ENCODE assay signal across 23 cellular contexts in the genomic region with DNA sequence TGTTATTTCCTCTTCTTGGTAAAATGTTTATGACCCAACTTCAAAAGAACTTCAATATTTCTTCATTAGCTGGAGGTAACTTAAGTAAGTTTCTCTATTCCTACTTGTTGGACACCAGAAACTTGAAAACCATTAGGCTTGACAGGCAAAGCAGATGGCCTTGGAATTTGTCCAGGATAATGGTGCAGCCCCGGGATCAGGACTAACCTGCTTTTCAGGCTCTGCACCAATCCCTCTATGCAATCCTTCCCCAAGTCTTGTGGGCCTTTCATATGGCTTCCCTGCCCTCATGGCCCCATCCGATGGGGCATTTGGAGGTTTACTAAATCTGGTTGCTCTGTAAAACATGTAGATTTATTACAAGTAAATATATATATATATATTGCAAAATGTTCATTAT.
DNase-seq lines count a peak whose midpoint lies in the region; ATAC-seq and TF ChIP-seq lines count a peak whose summit lies in the region.
"Had no signal": no experiment of that assay in that cellular context is flagged by ENCODE, and none has a peak within 500 bp of the region (broad histone marks: within the 10 kb centered on the region; RNA-seq: fewer than 3 reads in every experiment).

No MANE protein-coding gene starts in this region.

- 0 out of 2 replicates have a peak overlapping the region, but pooled peaks have one; percentile 6 for H3K4me2 ChIP-seq in HCT116 (ENCODE audit: low read length)
- H3K4me2 ChIP-seq: BLaER1 treated with 17β-estradiol and CSF1 and Interleukin-3, amounts not matched to agents 10 nM and 100 nM; KMS-11 had no signal

- H3K27me3 ChIP-seq in Caco-2 (replicated peaks; ENCODE audit: control insufficient read depth, insufficient read depth, low read length) (no peaks in the 10 kb centered on the region), HCT116 (ENCODE audit: insufficient read depth, low read length) (no peaks in the 10 kb centered on the region)
- H3K27me3 ChIP-seq: adrenal gland; BLaER1 treated with 17β-estradiol and CSF1 and Interleukin-3, amounts not matched to agents 10 nM and 100 nM; right atrium auricular region had no signal

- ATAC-seq in HCT116 = no peak
- no peak for ATAC-seq in GM18867 (IDR thresholded peaks at IDR 0.05; ENCODE audit: unreplicated experiment)

- H3K9me3 Mint-ChIP-seq in Caco-2 (ENCODE audit: unreplicated experiment) = peaks cover 18% of the 10 kb centered on the region
- peaks cover 5% of the 10 kb centered on the region for H3K9me3 Mint-ChIP-seq in activated CD4-positive, alpha-beta memory T cell treated with anti-CD3 and anti-CD28 coated beads for 36 hours

- H3K27ac Mint-ChIP-seq in Caco-2 (ENCODE audit: unreplicated experiment) = no peak overlapping the region
- no peak overlapping the region for H3K27ac Mint-ChIP-seq in activated CD4-positive, alpha-beta memory T cell treated with anti-CD3 and anti-CD28 coated beads for 36 hours
- H3K27ac Mint-ChIP-seq: naive B cell had no signal

- H3K9ac ChIP-seq in HCT116 (ENCODE audit: low read length) = no peak overlapping the region
- H3K9ac ChIP-seq: BLaER1 treated with 17β-estradiol and CSF1 and Interleukin-3, amounts not matched to agents 10 nM and 100 nM; KMS-11 had no signal

- POLR2A ChIA-PET in Caco-2 (lab: Charles Lee) = no interaction called here
- POLR2A ChIA-PET in HCT116 (lab: Charles Lee) = no interaction called here
- POLR2A ChIA-PET in activated CD4-positive, alpha-beta memory T cell treated with anti-CD3 and anti-CD28 coated beads for 36 hours (lab: Charles Lee) = no interaction called here

- peaks cover 23% of the 10 kb centered on the region for H3K4me1 Mint-ChIP-seq in Caco-2 (ENCODE audit: low read depth, unreplicated experiment)
- peaks cover 13% of the 10 kb centered on the region for H3K4me1 Mint-ChIP-seq in activated CD4-positive, alpha-beta memory T cell treated with anti-CD3 and anti-CD28 coated beads for 36 hours (ENCODE audit: low read depth)

- intact Hi-C loops in Caco-2 (cut with micrococcal nuclease; ENCODE audit: unreplicated experiment) (loop anchor here (1.0 kb wide), 1 partner anchor 10 kb away; no protein-coding TSS in a partner anchor), HCT116 (cut with micrococcal nuclease) (no loop called here)
- intact Hi-C loops in activated CD4-positive, alpha-beta memory T cell treated with anti-CD3 and anti-CD28 coated beads for 36 hours (cut with micrococcal nuclease) = no loop called here

- H3K79me2 ChIP-seq in HCT116 (ENCODE audit: insufficient read depth, low read length) = no peaks in the 10 kb centered on the region

- BruUV-seq in Caco-2 (replicated peaks; lab: Mats Ljungman, UMichigan) (no TSS peak), HCT116 (replicated peaks; lab: Mats Ljungman, UMichigan) (no TSS peak)

- H3K4me1 ChIP-seq in Caco-2 (peaks cover 18% of the 10 kb centered on the region), HCT116 (ENCODE audit: control insufficient read depth in 1 of 2, insufficient read depth in 2 of 2, low read length in 2 of 2) (peaks cover 16 to 19% of the 10 kb centered on the region in 2 experiments)
- H3K4me1 ChIP-seq: right atrium auricular region had no signal

- H3K4me3 Mint-ChIP-seq in Caco-2 (ENCODE audit: unreplicated experiment) = no peak overlapping the region
- no peak overlapping the region for H3K4me3 Mint-ChIP-seq in activated CD4-positive, alpha-beta memory T cell treated with anti-CD3 and anti-CD28 coated beads for 36 hours
- H3K4me3 Mint-ChIP-seq: naive B cell had no signal

- no peaks in the 10 kb centered on the region for H3K9me3 ChIP-seq in Caco-2
- H3K9me3 ChIP-seq in HCT116 (ENCODE audit: control insufficient read depth in 1 of 2, insufficient read depth in 1 of 2, low read depth in 1 of 2, low read length in 2 of 2) = no peaks in the 10 kb centered on the region
- H3K9me3 ChIP-seq: adrenal gland had no signal

- TF ChIP-seq POLR2A in HCT116 (IDR thresholded peaks at IDR 0.05; ENCODE audit: borderline replicate concordance, extremely low read depth, insufficient read depth, insufficient read length) = no peak

- H3K36me3 ChIP-seq in Caco-2 (ENCODE audit: control insufficient read depth, insufficient read depth, low read length) (no peaks in the 10 kb centered on the region), HCT116 (ENCODE audit: control insufficient read depth in 1 of 2, insufficient read depth in 2 of 2, low read length in 2 of 2) (no peaks in the 10 kb centered on the region)
- H3K36me3 ChIP-seq: adrenal gland; BLaER1 treated with 17β-estradiol and CSF1 and Interleukin-3, amounts not matched to agents 10 nM and 100 nM; right atrium auricular region had no signal

- H3K9me2 ChIP-seq in HCT116 (ENCODE audit: insufficient read depth) = no peaks in the 10 kb centered on the region

- H3K27me3 Mint-ChIP-seq in Caco-2 (ENCODE audit: insufficient read depth, unreplicated experiment) = no peaks in the 10 kb centered on the region
- H3K27me3 Mint-ChIP-seq in activated CD4-positive, alpha-beta memory T cell treated with anti-CD3 and anti-CD28 coated beads for 36 hours = no peaks in the 10 kb centered on the region
- H3K27me3 Mint-ChIP-seq: naive B cell had no signal

- DNase-seq in Caco-2 (peak; percentile 75 to 78), HCT116 (ENCODE audit: low read depth, low spot score) (peak; percentile 41), NCI-H510A treated with DMSO at 0.1 percent for 48 hours (lab: John Stamatoyannopoulos, UW) (peak; percentile 83), iPS-NIHi11 (ENCODE audit: low spot score) (peak; percentile 50), A172 (ENCODE audit: low spot score) (no peak)
- no peak for DNase-seq in activated T-cell treated with anti-CD3 and anti-CD28 coated beads, Interleukin-2, amount 50 U/mL, for 48 hours
- no peak for DNase-seq in activated CD4-positive, alpha-beta memory T cell treated with anti-CD3 and anti-CD28 coated beads for 36 hours
- DNase-seq: activated CD4-positive, alpha-beta T cell treated with anti-CD3 and anti-CD28 coated beads, Interleukin-2, amount 50 U/mL, for 4 hours; activated gamma-delta T cell; adrenal gland; erythroblast; foreskin melanocyte; hypothalamus; kidney; mammary epithelial cell; naive B cell; NCI-H1092 treated with DMSO at 0.1 percent for 48 hours; NK-92 treated with Interleukin-12 subunit alpha and Interleukin-12 subunit beta, amount 100 ng/mL, for 24 hours; T-helper 2 cell had no signal

- H3K4me3 ChIP-seq in Caco-2 (ENCODE audit: low read depth, low read length) (no peak overlapping the region), HCT116 (replicated peaks in 1 of 2; ENCODE audit: low read depth in 1 of 2, low read length in 2 of 2) (no peak overlapping the region)
- H3K4me3 ChIP-seq: adrenal gland; BLaER1 treated with 17β-estradiol and CSF1 and Interleukin-3, amounts not matched to agents 10 nM and 100 nM; right atrium auricular region had no signal

- no peak overlapping the region for H3K27ac ChIP-seq in HCT116 (ENCODE audit: low read depth, low read length)
- H3K27ac ChIP-seq: adrenal gland; BLaER1 treated with 17β-estradiol and CSF1 and Interleukin-3, amounts not matched to agents 10 nM and 100 nM; KMS-11; right atrium auricular region had no signal

- peaks cover 4% of the 10 kb centered on the region for H3K36me3 Mint-ChIP-seq in Caco-2 (ENCODE audit: insufficient read depth, unreplicated experiment)
- H3K36me3 Mint-ChIP-seq in activated CD4-positive, alpha-beta memory T cell treated with anti-CD3 and anti-CD28 coated beads for 36 hours = no peaks in the 10 kb centered on the region

- no peaks in the 10 kb centered on the region for H4K20me1 ChIP-seq in HCT116 (ENCODE audit: insufficient read depth)
- H4K20me1 ChIP-seq: BLaER1 treated with 17β-estradiol and CSF1 and Interleukin-3, amounts not matched to agents 10 nM and 100 nM had no signal

- TF ChIP-seq CTCF in Caco-2 (IDR thresholded peaks at IDR 0.05; ENCODE audit: insufficient read depth in 1 of 2, low read depth in 1 of 2, low read length in 1 of 2, severe bottlenecking in 1 of 2, unreplicated experiment in 1 of 2) = no peak
- no peak for TF ChIP-seq CTCF in HCT116 (IDR thresholded peaks at IDR 0.05 in 2 of 3, conservative IDR thresholded peaks at IDR 0.05 in 1 of 3; ENCODE audit: borderline replicate concordance in 1 of 3, insufficient read depth in 1 of 3, low read depth in 2 of 3, low read length in 2 of 3)

- RAD21 ChIA-PET in HCT116 (lab: Charles Lee; ENCODE audit: low non-redundant PET in 1 of 2, low total read pairs in 2 of 2, uncharacterized antibody in 2 of 2, unreplicated experiment in 2 of 2) = no interaction called here

- peak overlapping the region; percentile 59 for H2AFZ ChIP-seq in HCT116 (ENCODE audit: low read depth, low read length, poor library complexity, severe bottlenecking)

- TF ChIP-seq RAD21 in HCT116 (IDR thresholded peaks at IDR 0.05; ENCODE audit: low read depth) = no peak

- CTCF ChIA-PET in Caco-2 (lab: Charles Lee) = no interaction called here
- CTCF ChIA-PET in HCT116 (lab: Charles Lee) = no interaction called here
- CTCF ChIA-PET in activated CD4-positive, alpha-beta memory T cell treated with anti-CD3 and anti-CD28 coated beads for 36 hours (lab: Charles Lee) = no interaction called here

TF ChIP-seq in HCT116, 20 proteins besides CTCF, POLR2A, EP300 and RAD21:
- TF ChIP-seq JUND (IDR thresholded peaks at IDR 0.05) (no peak), TCF7L2 (IDR thresholded peaks at IDR 0.05; ENCODE audit: borderline replicate concordance, extremely low read depth, insufficient read depth, insufficient read length) (no peak), CBX3 (IDR thresholded peaks at IDR 0.05; ENCODE audit: low read depth) (peak; percentile 39; the same call in 1 of the 2 replicates), EZH2phosphoT487 (IDR thresholded peaks at IDR 0.05; ENCODE audit: borderline replicate concordance) (no peak), POLR2AphosphoS5 (IDR thresholded peaks at IDR 0.05; ENCODE audit: low read depth, low read length) (no peak), SRF (IDR thresholded peaks at IDR 0.05; ENCODE audit: low read depth) (no peak), EZH2 (IDR thresholded peaks at IDR 0.05) (no peak), ATF3 (IDR thresholded peaks at IDR 0.05) (no peak), ELF1 (IDR thresholded peaks at IDR 0.05; ENCODE audit: borderline replicate concordance, low read depth) (no peak), FOSL1 (IDR thresholded peaks at IDR 0.05; ENCODE audit: low read depth) (no peak), SP1 (IDR thresholded peaks at IDR 0.05; ENCODE audit: low read depth) (peak; percentile 56), CEBPB (IDR thresholded peaks at IDR 0.05; ENCODE audit: low read depth) (0 out of 2 replicates have a peak, but pooled peaks have one; percentile 28)
- TF ChIP-seq, protein P1, sequence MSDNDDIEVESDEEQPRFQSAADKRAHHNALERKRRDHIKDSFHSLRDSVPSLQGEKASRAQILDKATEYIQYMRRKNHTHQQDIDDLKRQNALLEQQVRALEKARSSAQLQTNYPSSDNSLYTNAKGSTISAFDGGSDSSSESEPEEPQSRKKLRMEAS (IDR thresholded peaks at IDR 0.05) = peak; percentile 30; the same call in 1 of the 2 replicates

Comparison
In these comparisons a context has a peak if more than half of its experiments do, and no peak if none do; other contexts are left out.
1. DNase-seq: peak in Caco-2 (2 of 2), HCT116 (single experiment), NCI-H510A treated with DMSO at 0.1 percent for 48 hours (single experiment) and iPS-NIHi11 (single experiment); none in activated T-cell treated with anti-CD3 and anti-CD28 coated beads, Interleukin-2, amount 50 U/mL, for 48 hours (0 of 2), A172 (single experiment) and activated CD4-positive, alpha-beta memory T cell treated with anti-CD3 and anti-CD28 coated beads for 36 hours (single experiment).